ENCODE assay signal across 2 cellular contexts in genomic region chr17:35773674-35774425, GRCh38.
TF ChIP-seq lines count a peak whose summit lies in the region.

No MANE protein-coding gene starts in this region.

TF ChIP-seq in WTC11, 78 proteins besides CTCF, POLR2A, EP300 and RAD21:
- no peak for TF ChIP-seq NR2C2 (CRISPR knock-in tag; IDR thresholded peaks at IDR 0.05)
- no peak for TF ChIP-seq ARID4B (CRISPR knock-in tag; IDR thresholded peaks at IDR 0.05; ENCODE audit: borderline replicate concordance)
- TF ChIP-seq, protein P1, sequence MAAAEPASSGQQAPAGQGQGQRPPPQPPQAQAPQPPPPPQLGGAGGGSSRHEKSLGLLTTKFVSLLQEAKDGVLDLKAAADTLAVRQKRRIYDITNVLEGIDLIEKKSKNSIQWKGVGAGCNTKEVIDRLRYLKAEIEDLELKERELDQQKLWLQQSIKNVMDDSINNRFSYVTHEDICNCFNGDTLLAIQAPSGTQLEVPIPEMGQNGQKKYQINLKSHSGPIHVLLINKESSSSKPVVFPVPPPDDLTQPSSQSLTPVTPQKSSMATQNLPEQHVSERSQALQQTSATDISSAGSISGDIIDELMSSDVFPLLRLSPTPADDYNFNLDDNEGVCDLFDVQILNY (CRISPR knock-in tag; IDR thresholded peaks at IDR 0.05), result no peak
- TF ChIP-seq ZNF121 (CRISPR knock-in tag; IDR thresholded peaks at IDR 0.05), result no peak
- TF ChIP-seq, protein P2, sequence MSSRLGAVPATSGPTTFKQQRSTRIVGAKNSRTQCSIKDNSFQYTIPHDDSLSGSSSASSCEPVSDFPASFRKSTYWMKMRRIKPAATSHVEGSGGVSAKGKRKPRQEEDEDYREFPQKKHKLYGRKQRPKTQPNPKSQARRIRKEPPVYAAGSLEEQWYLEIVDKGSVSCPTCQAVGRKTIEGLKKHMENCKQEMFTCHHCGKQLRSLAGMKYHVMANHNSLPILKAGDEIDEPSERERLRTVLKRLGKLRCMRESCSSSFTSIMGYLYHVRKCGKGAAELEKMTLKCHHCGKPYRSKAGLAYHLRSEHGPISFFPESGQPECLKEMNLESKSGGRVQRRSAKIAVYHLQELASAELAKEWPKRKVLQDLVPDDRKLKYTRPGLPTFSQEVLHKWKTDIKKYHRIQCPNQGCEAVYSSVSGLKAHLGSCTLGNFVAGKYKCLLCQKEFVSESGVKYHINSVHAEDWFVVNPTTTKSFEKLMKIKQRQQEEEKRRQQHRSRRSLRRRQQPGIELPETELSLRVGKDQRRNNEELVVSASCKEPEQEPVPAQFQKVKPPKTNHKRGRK (CRISPR knock-in tag; IDR thresholded peaks at IDR 0.05; ENCODE audit: borderline replicate concordance), result no peak
- no peak for TF ChIP-seq ERG (CRISPR knock-in tag; IDR thresholded peaks at IDR 0.05)
- no peak for TF ChIP-seq SMAD3 (CRISPR knock-in tag; IDR thresholded peaks at IDR 0.05; ENCODE audit: borderline replicate concordance)
- no peak for TF ChIP-seq TEAD4 (CRISPR knock-in tag; IDR thresholded peaks at IDR 0.05)
- no peak for TF ChIP-seq RELA (CRISPR knock-in tag; IDR thresholded peaks at IDR 0.05; ENCODE audit: borderline replicate concordance)
- TF ChIP-seq SOX15 (CRISPR knock-in tag; IDR thresholded peaks at IDR 0.05), result no peak
- TF ChIP-seq NR3C1 (CRISPR knock-in tag; conservative IDR thresholded peaks at IDR 0.05; ENCODE audit: low read depth), result no peak
- no peak for TF ChIP-seq ATF6 (CRISPR knock-in tag; IDR thresholded peaks at IDR 0.05)
- no peak for TF ChIP-seq ZNF317 (CRISPR knock-in tag; IDR thresholded peaks at IDR 0.05; ENCODE audit: borderline replicate concordance, low read depth)
- TF ChIP-seq MXD4 (CRISPR knock-in tag; IDR thresholded peaks at IDR 0.05; ENCODE audit: borderline replicate concordance), result no peak
- TF ChIP-seq NFYB (CRISPR knock-in tag; conservative IDR thresholded peaks at IDR 0.05; ENCODE audit: low read depth), result no peak

TF ChIP-seq in endothelial cell of umbilical vein, 7 proteins besides CTCF, POLR2A, EP300 and RAD21:
- no peak for TF ChIP-seq JUN (IDR thresholded peaks at IDR 0.05; ENCODE audit: borderline replicate concordance, insufficient read depth, insufficient read length, low read depth)
- TF ChIP-seq EZH2 (IDR thresholded peaks at IDR 0.05; ENCODE audit: borderline replicate concordance, low read depth, low read length, severe bottlenecking), result no peak
- no peak for TF ChIP-seq MYC (IDR thresholded peaks at IDR 0.05; ENCODE audit: low read depth, low read length)
- TF ChIP-seq POLR2AphosphoS5 (IDR thresholded peaks at IDR 0.05; ENCODE audit: insufficient read depth, low read depth, low read length), result no peak
